1 cellular context compared by ENCODE assay signal in genomic region chr18:74797577-74798151, GRCh38.
TF ChIP-seq lines count a peak whose summit lies in the region.

No MANE protein-coding gene starts in this region.

TF ChIP-seq in GM12878, 131 proteins besides CTCF, POLR2A, EP300 and RAD21 (continued from another document):
- TF ChIP-seq ZZZ3 (IDR thresholded peaks at IDR 0.05; ENCODE audit: control insufficient read depth, insufficient read length, low read depth) (no peak), BACH1 (IDR thresholded peaks at IDR 0.05; ENCODE audit: borderline replicate concordance) (no peak), MLLT1 (IDR thresholded peaks at IDR 0.05) (peak; percentile 49; the same call in 1 of the 2 replicates), IKZF2 (IDR thresholded peaks at IDR 0.05) (0 out of 4 replicates have a peak, but pooled peaks of 1 of the 2 experiments have one; percentile 50), TAF1 (IDR thresholded peaks at IDR 0.05; ENCODE audit: borderline replicate concordance, low read depth, low read length) (no peak)
